Comparison of ENCODE assay signal across 1 cellular context in genomic region chr9:100100268-100100667, GRCh38.
TF ChIP-seq lines count a peak whose summit lies in the region.

No MANE protein-coding gene starts in this region.

TF ChIP-seq in HEK293, 187 proteins besides CTCF, POLR2A, EP300 and RAD21 (continued from another document):
- no peak for TF ChIP-seq ZNF280C (tag by site-specific recombination; IDR thresholded peaks at IDR 0.05)
